Comparison of ENCODE assay signal across 15 cellular contexts in genomic region chr4:56389558-56389957, GRCh38. TPM values are rescaled to one million over a fixed set of nuclear protein-coding genes. Genes with fewer than 3 reads are reported as not detected.
A peak's percentile ranks its signal among the peaks of the same experiment; 100 is the strongest.
DNase-seq lines count a peak whose midpoint lies in the region; ATAC-seq and TF ChIP-seq lines count a peak whose summit lies in the region.
"Had no signal": no experiment of that assay in that cellular context is flagged by ENCODE, and none has a peak within 500 bp of the region (broad histone marks: within the 10 kb centered on the region; RNA-seq: fewer than 3 reads in every experiment).

No MANE protein-coding gene starts in this region.

- peaks cover 13% of the 10 kb centered on the region for H3K36me3 Mint-ChIP-seq in activated CD4-positive, alpha-beta T cell treated with anti-CD3 and anti-CD28 coated beads, Interleukin-2, amount 10 ng/mL, durations not matched to agents 24 days and 14 days (ENCODE audit: low read depth)
- peaks cover 12% of the 10 kb centered on the region for H3K36me3 Mint-ChIP-seq in activated naive CD8-positive, alpha-beta T cell treated with anti-CD3 and anti-CD28 coated beads for 36 hours
- H3K36me3 Mint-ChIP-seq in neural crest cell (ENCODE audit: low read depth), result no peaks in the 10 kb centered on the region

- no peak for TF ChIP-seq CTCF in neural crest cell (conservative IDR thresholded peaks at IDR 0.05)

- ATAC-seq in GM21515 (IDR thresholded peaks at IDR 0.05; ENCODE audit: unreplicated experiment) (no peak), HG02588 (IDR thresholded peaks at IDR 0.05; ENCODE audit: unreplicated experiment) (no peak)

- peaks cover 65% of the 10 kb centered on the region for H3K79me2 ChIP-seq in Karpas-422 (ENCODE audit: low read length)

- H3K9me3 ChIP-seq in Karpas-422 (ENCODE audit: low read length), result no peaks in the 10 kb centered on the region
- H3K9me3 ChIP-seq: ovary, tibial nerve had no signal

- no peaks in the 10 kb centered on the region for H3K9me3 Mint-ChIP-seq in activated CD4-positive, alpha-beta T cell treated with anti-CD3 and anti-CD28 coated beads, Interleukin-2, amount 10 ng/mL, durations not matched to agents 24 days and 14 days
- no peaks in the 10 kb centered on the region for H3K9me3 Mint-ChIP-seq in activated naive CD8-positive, alpha-beta T cell treated with anti-CD3 and anti-CD28 coated beads for 36 hours
- H3K9me3 Mint-ChIP-seq in neural crest cell, result no peaks in the 10 kb centered on the region

- H4K20me1 ChIP-seq in Karpas-422 (ENCODE audit: insufficient read depth, low read depth, low read length), result no peaks in the 10 kb centered on the region

- peak overlapping the region; percentile 14 for H3K4me3 Mint-ChIP-seq in activated CD4-positive, alpha-beta T cell treated with anti-CD3 and anti-CD28 coated beads, Interleukin-2, amount 10 ng/mL, durations not matched to agents 24 days and 14 days
- peak overlapping the region; percentile 84 for H3K4me3 Mint-ChIP-seq in activated naive CD8-positive, alpha-beta T cell treated with anti-CD3 and anti-CD28 coated beads for 36 hours
- peak overlapping the region; percentile 92 for H3K4me3 Mint-ChIP-seq in neural crest cell

- H3K27me3 ChIP-seq in Karpas-422 (ENCODE audit: low read length), result no peaks in the 10 kb centered on the region
- H3K27me3 ChIP-seq: ovary, tibial nerve had no signal

- peak overlapping the region; percentile 78; the same call in 1 of the 2 replicates for H3K4me3 ChIP-seq in Karpas-422 (ENCODE audit: low read length)
- H3K4me3 ChIP-seq: coronary artery, ovary, tibial nerve had no signal

- DNase-seq in activated CD4-positive, alpha-beta T cell treated with anti-CD3 and anti-CD28 coated beads, Interleukin-2, amount 10 ng/mL, durations not matched to agents 24 days and 14 days, result no peak
- no peak for DNase-seq in activated CD4-positive, alpha-beta T cell treated with anti-CD3 and anti-CD28 coated beads, Interleukin-2, amount 50 U/mL, for 48 hours
- no peak for DNase-seq in Karpas-422
- no peak for DNase-seq in activated naive CD8-positive, alpha-beta T cell treated with anti-CD3 and anti-CD28 coated beads for 36 hours
- no peak for DNase-seq in neural crest cell (ENCODE audit: low read depth, low spot score)
- no peak for DNase-seq in hypothalamus (lab: John Stamatoyannopoulos, UW)
- DNase-seq: activated CD8-positive, alpha-beta memory T cell treated with anti-CD3 and anti-CD28 coated beads for 24 hours; DMS153; NCI-H1092 treated with DMSO at 0.1 percent for 48 hours; ovary; stimulated activated CD4-positive, alpha-beta T cell treated with anti-CD3 and anti-CD28 coated beads, Interleukin-12 subunit alpha, Interleukin-12 subunit beta, amount 100 ng/mL, for 4 hours had no signal

- peaks cover 27% of the 10 kb centered on the region for H3K4me1 Mint-ChIP-seq in activated CD4-positive, alpha-beta T cell treated with anti-CD3 and anti-CD28 coated beads, Interleukin-2, amount 10 ng/mL, durations not matched to agents 24 days and 14 days
- H3K4me1 Mint-ChIP-seq in activated naive CD8-positive, alpha-beta T cell treated with anti-CD3 and anti-CD28 coated beads for 36 hours, result peaks cover 33% of the 10 kb centered on the region
- H3K4me1 Mint-ChIP-seq in neural crest cell, result peaks cover 22% of the 10 kb centered on the region

- H3K9me2 ChIP-seq in Karpas-422 (replicated peaks; ENCODE audit: insufficient read depth, low read length), result no peaks in the 10 kb centered on the region

- H3K27ac ChIP-seq in Karpas-422 (ENCODE audit: low read length), result no peak overlapping the region
- H3K27ac ChIP-seq: coronary artery, ovary had no signal

- H3K36me3 ChIP-seq in Karpas-422 (ENCODE audit: insufficient read depth, low read length), result peaks cover 9% of the 10 kb centered on the region; the same call in 1 of the 2 replicates
- H3K36me3 ChIP-seq: ovary, tibial nerve had no signal

- intact Hi-C loops in activated CD4-positive, alpha-beta T cell treated with anti-CD3 and anti-CD28 coated beads, Interleukin-2, amount 10 ng/mL, durations not matched to agents 24 days and 14 days (cut with micrococcal nuclease), result loop anchor here (5.0 kb wide), 1 partner anchor 207 kb away; no protein-coding TSS in a partner anchor

- no peak overlapping the region for H2AFZ ChIP-seq in Karpas-422 (ENCODE audit: low read length)

- peaks cover 36% of the 10 kb centered on the region for H3K4me1 ChIP-seq in Karpas-422 (ENCODE audit: low read length)

- H3K4me2 ChIP-seq in Karpas-422 (ENCODE audit: low read depth, low read length, poor library complexity, severe bottlenecking), result peak overlapping the region; percentile 92

- H3K27ac Mint-ChIP-seq in activated CD4-positive, alpha-beta T cell treated with anti-CD3 and anti-CD28 coated beads, Interleukin-2, amount 10 ng/mL, durations not matched to agents 24 days and 14 days, result peak overlapping the region; percentile 54
- H3K27ac Mint-ChIP-seq in activated naive CD8-positive, alpha-beta T cell treated with anti-CD3 and anti-CD28 coated beads for 36 hours, result no peak overlapping the region
- H3K27ac Mint-ChIP-seq in neural crest cell (ENCODE audit: unreplicated experiment), result no peak overlapping the region

- no peaks in the 10 kb centered on the region for H3K27me3 Mint-ChIP-seq in activated CD4-positive, alpha-beta T cell treated with anti-CD3 and anti-CD28 coated beads, Interleukin-2, amount 10 ng/mL, durations not matched to agents 24 days and 14 days
- H3K27me3 Mint-ChIP-seq in activated naive CD8-positive, alpha-beta T cell treated with anti-CD3 and anti-CD28 coated beads for 36 hours, result no peaks in the 10 kb centered on the region
- H3K27me3 Mint-ChIP-seq in neural crest cell (ENCODE audit: low read depth), result no peaks in the 10 kb centered on the region

- H3K9ac ChIP-seq in Karpas-422 (ENCODE audit: low read length), result peak overlapping the region; percentile 74

RNA-seq across cellular contexts. Expression of gene AASDH, which starts 2.3 kb away (rescaled TPM):
- 10.5 and 11.8 TPM in 2 replicates for total RNA-seq in activated CD4-positive, alpha-beta T cell treated with anti-CD3 and anti-CD28 coated beads, Interleukin-2, amount 10 ng/mL, durations not matched to agents 24 days and 14 days
- 13.3 and 42.2 TPM in 2 replicates for total RNA-seq in Karpas-422 (2014; rRNA removed; shearing (Covaris generic); ENCODE audit: low replicate concordance)
- 10 to 100 TPM in 1 of 2 experiments, 1 to 10 TPM in 1; 9.7 to 11.4 TPM for total RNA-seq in activated naive CD8-positive, alpha-beta T cell treated with anti-CD3 and anti-CD28 coated beads for 36 hours
- 12.6 and 16.7 TPM in 2 replicates for total RNA-seq in neural crest cell

RNA-seq across cellular contexts. Expression of gene PPAT, which starts 45.9 kb away (rescaled TPM):
- 60.8 and 63.6 TPM in 2 replicates for total RNA-seq in activated CD4-positive, alpha-beta T cell treated with anti-CD3 and anti-CD28 coated beads, Interleukin-2, amount 10 ng/mL, durations not matched to agents 24 days and 14 days
- 34.1 and 44.9 TPM in 2 replicates for total RNA-seq in Karpas-422 (2014; rRNA removed; shearing (Covaris generic); ENCODE audit: low replicate concordance)
- 10 to 100 TPM; 68.9 to 69.0 TPM for total RNA-seq in activated naive CD8-positive, alpha-beta T cell treated with anti-CD3 and anti-CD28 coated beads for 36 hours
- 47.4 and 52.9 TPM in 2 replicates for total RNA-seq in neural crest cell

RNA-seq across cellular contexts. Expression of gene PAICS, which starts 46.5 kb away (rescaled TPM):
- total RNA-seq in activated CD4-positive, alpha-beta T cell treated with anti-CD3 and anti-CD28 coated beads, Interleukin-2, amount 10 ng/mL, durations not matched to agents 24 days and 14 days, result 365 and 383 TPM in 2 replicates
- 81.8 and 155 TPM in 2 replicates for total RNA-seq in Karpas-422 (2014; rRNA removed; shearing (Covaris generic); ENCODE audit: low replicate concordance)
- 100 to 1,000 TPM; 472 TPM for total RNA-seq in activated naive CD8-positive, alpha-beta T cell treated with anti-CD3 and anti-CD28 coated beads for 36 hours
- total RNA-seq in neural crest cell, result 279 and 286 TPM in 2 replicates

Comparison
In these comparisons a context has a peak if more than half of its experiments do, and no peak if none do; other contexts are left out.
1. H3K4me3 Mint-ChIP-seq: peak in every context shown above with its lines; median percentile 92 in neural crest cell; 84 in activated naive CD8-positive, alpha-beta T cell treated with anti-CD3 and anti-CD28 coated beads for 36 hours; 14 in activated CD4-positive, alpha-beta T cell treated with anti-CD3 and anti-CD28 coated beads, Interleukin-2, amount 10 ng/mL, durations not matched to agents 24 days and 14 days.